ENCODE assay signal across 21 cellular contexts in genomic region chr18:40555914-40556313, GRCh38.
DNase-seq lines count a peak whose midpoint lies in the region; ATAC-seq and TF ChIP-seq lines count a peak whose summit lies in the region.
"Had no signal": no experiment of that assay in that cellular context is flagged by ENCODE, and none has a peak within 500 bp of the region (broad histone marks: within the 10 kb centered on the region; RNA-seq: fewer than 3 reads in every experiment).

No MANE protein-coding gene starts in this region.

- H3K36me3 ChIP-seq in hepatocyte (replicated peaks; ENCODE audit: insufficient read depth, low read depth) (no peaks in the 10 kb centered on the region), MG63 (no peaks in the 10 kb centered on the region)
- H3K36me3 ChIP-seq: BLaER1 treated with 17β-estradiol and CSF1 and Interleukin-3, amounts not matched to agents 10 nM and 100 nM had no signal

- no peak for TF ChIP-seq POLR2A in lower leg skin (IDR thresholded peaks at IDR 0.05)

- H3K27me3 ChIP-seq in hepatocyte (no peaks in the 10 kb centered on the region), MG63 (no peaks in the 10 kb centered on the region)
- H3K27me3 ChIP-seq: BLaER1 treated with 17β-estradiol and CSF1 and Interleukin-3, amounts not matched to agents 10 nM and 100 nM had no signal

- no peak for TF ChIP-seq CTCF in hepatocyte (IDR thresholded peaks at IDR 0.05; ENCODE audit: poor library complexity)
- no peak for TF ChIP-seq CTCF in lower leg skin (IDR thresholded peaks at IDR 0.05)

- no peak overlapping the region for H3K4me2 ChIP-seq in hepatocyte
- H3K4me2 ChIP-seq: BLaER1 treated with 17β-estradiol and CSF1 and Interleukin-3, amounts not matched to agents 10 nM and 100 nM; GM23338; KMS-11 had no signal

- H3K4me1 ChIP-seq in hepatocyte (ENCODE audit: insufficient read depth), result no peaks in the 10 kb centered on the region

- no peaks in the 10 kb centered on the region for H3K9me3 ChIP-seq in hepatocyte (ENCODE audit: low read depth)
- H3K9me3 ChIP-seq in MG63, result no peaks in the 10 kb centered on the region
- H3K9me3 ChIP-seq: BLaER1 treated with 17β-estradiol and CSF1 and Interleukin-3, amounts not matched to agents 10 nM and 100 nM had no signal

- H3K79me2 ChIP-seq in hepatocyte, result no peaks in the 10 kb centered on the region

- H3K27ac ChIP-seq in caudate nucleus (ENCODE audit: low read depth, low read length) (peak overlapping the region; percentile 84), hepatocyte (peak overlapping the region; percentile 64)
- H3K27ac ChIP-seq: 22Rv1; BLaER1 treated with 17β-estradiol and CSF1 and Interleukin-3, amounts not matched to agents 10 nM and 100 nM; KMS-11 had no signal

- H3K9me2 ChIP-seq in hepatocyte (replicated peaks; ENCODE audit: insufficient read depth), result no peaks in the 10 kb centered on the region

- no peak for ATAC-seq in HG03159 (IDR thresholded peaks at IDR 0.05; ENCODE audit: unreplicated experiment)
- no peak for ATAC-seq in stimulated activated naive CD8-positive, alpha-beta T cell treated with anti-CD3 and anti-CD28 coated beads, Interleukin-15, Interleukin-2, amounts not matched to agents 100 U/mL and 50 U/mL, for 24 hours
- ATAC-seq: GM12878, GM23338, HepG2 had no signal

- no peaks in the 10 kb centered on the region for H4K20me1 ChIP-seq in hepatocyte (ENCODE audit: insufficient read depth, poor library complexity, severe bottlenecking)
- H4K20me1 ChIP-seq: BLaER1 treated with 17β-estradiol and CSF1 and Interleukin-3, amounts not matched to agents 10 nM and 100 nM had no signal

- intact Hi-C loops in lower leg skin (cut with DNase I; ENCODE audit: low total_unique reads), result no loop called here

- DNase-seq in A172 (ENCODE audit: low spot score) (peak; percentile 31), M059J (ENCODE audit: low read depth) (peak; percentile 42), caudate nucleus (lab: John Stamatoyannopoulos, UW) (peak in 13 of 61 donors; percentile 1 to 76 (median 17)), hepatocyte (ENCODE audit: low spot score) (peak; percentile 9), MG63 (no peak), lower leg skin (ENCODE audit: low spot score in 2 of 2) (no peak)
- DNase-seq in stimulated activated naive CD8-positive, alpha-beta T cell treated with anti-CD3 and anti-CD28 coated beads, Interleukin-15, Interleukin-2, amounts not matched to agents 100 U/mL and 50 U/mL, for 24 hours, result no peak
- DNase-seq: DMS79 treated with DMSO at 0.1 percent for 48 hours, MM.1S, NCI-H1105 treated with DMSO at 0.1 percent for 48 hours, NCI-H187, NCI-H345, NCI-H526, SHP77 treated with DMSO at 0.1 percent for 48 hours had no signal

- H3K4me3 ChIP-seq in hepatocyte, result no peak overlapping the region
- H3K4me3 ChIP-seq in MG63, result no peak overlapping the region
- H3K4me3 ChIP-seq in lower leg skin (ENCODE audit: low read depth, poor library complexity, severe bottlenecking), result no peak overlapping the region
- H3K4me3 ChIP-seq: BLaER1 treated with 17β-estradiol and CSF1 and Interleukin-3, amounts not matched to agents 10 nM and 100 nM; GM12878; GM23338 had no signal

- 73% methylated on average over 4 of the region's 4 CpGs for WGBS in hepatocyte (ENCODE audit: low lambda C conversion rate, missing lambda C conversion rate)
- 44 to 45% methylated on average over 4 of the region's 4 CpGs for WGBS in lower leg skin, 2 donors

- H2AFZ ChIP-seq in hepatocyte, result no peak overlapping the region
- H2AFZ ChIP-seq: GM23338 had no signal

Comparison
In these comparisons a context has a peak if more than half of its experiments do, and no peak if none do; other contexts are left out.
1. DNase-seq: peak in A172 (single experiment), M059J (single experiment) and hepatocyte (single experiment); none in MG63 (single experiment), stimulated activated naive CD8-positive, alpha-beta T cell treated with anti-CD3 and anti-CD28 coated beads, Interleukin-15, Interleukin-2, amounts not matched to agents 100 U/mL and 50 U/mL, for 24 hours (single experiment) and lower leg skin (0 of 2).